ENCODE assay signal across 11 cellular contexts in genomic region chr2:132438650-132439030, GRCh38. TPM values are rescaled to one million over a fixed set of nuclear protein-coding genes. Genes with fewer than 3 reads are reported as not detected.
A peak's percentile ranks its signal among the peaks of the same experiment; 100 is the strongest.
DNase-seq lines count a peak whose midpoint lies in the region; ATAC-seq, FAIRE-seq and TF ChIP-seq lines count a peak whose summit lies in the region.
"Had no signal": no experiment of that assay in that cellular context is flagged by ENCODE, and none has a peak within 500 bp of the region (broad histone marks: within the 10 kb centered on the region; RNA-seq: fewer than 3 reads in every experiment).

No MANE protein-coding gene starts in this region.

- DNase-seq in A549 (ENCODE audit: low read depth in 1 of 2, low spot score in 1 of 2): peak; percentile 82 to 91
- DNase-seq in GOT3 (lab: John Stamatoyannopoulos, UW): peak; percentile 31
- peak; percentile 97 to 98 for DNase-seq in foreskin fibroblast
- DNase-seq in nephron progenitor cell: no peak
- DNase-seq in prostate gland (ENCODE audit: low spot score): no peak
- no peak for DNase-seq in NCI-H774 (lab: John Stamatoyannopoulos, UW)
- no peak for DNase-seq in activated naive CD4-positive, alpha-beta T cell treated with anti-CD3 and anti-CD28 coated beads, Interleukin-2, amount 10 ng/mL, durations not matched to agents 7 days and 5 days
- DNase-seq: left ventricle myocardium superior, RPMI8226 had no signal

- H3K27me3 ChIP-seq in prostate gland (replicated peaks; ENCODE audit: insufficient read depth): no peaks in the 10 kb centered on the region

- H3K4me3 ChIP-seq in A549 (no peak overlapping the region), foreskin fibroblast (ENCODE audit: low read depth in 1 of 2, low read length in 2 of 2) (no peak overlapping the region), prostate gland (no peak overlapping the region)
- H3K4me3 ChIP-seq: skin epidermis had no signal

- peak; percentile 91 for FAIRE-seq in A549 (lab: Jason Lieb, UNC)

- no peaks in the 10 kb centered on the region for H3K36me3 ChIP-seq in prostate gland

- no peak for TF ChIP-seq CTCF in A549 (IDR thresholded peaks at IDR 0.05)
- TF ChIP-seq CTCF in foreskin fibroblast (IDR thresholded peaks at IDR 0.05; ENCODE audit: low read depth, low read length): no peak
- no peak for TF ChIP-seq CTCF in nephron progenitor cell (IDR thresholded peaks at IDR 0.05)
- no peak for TF ChIP-seq CTCF in prostate gland (IDR thresholded peaks at IDR 0.05)

- H3K36me3 Mint-ChIP-seq in nephron progenitor cell (ENCODE audit: low read depth): no peaks in the 10 kb centered on the region
- no peaks in the 10 kb centered on the region for H3K36me3 Mint-ChIP-seq in activated naive CD4-positive, alpha-beta T cell treated with anti-CD3 and anti-CD28 coated beads, Interleukin-2, amount 10 ng/mL, durations not matched to agents 7 days and 5 days

- H3K27ac ChIP-seq in A549 (peak overlapping the region; percentile 65 to 92), prostate gland (no peak overlapping the region)

- WGBS in A549 (ENCODE audit: missing lambda C conversion rate): 4% methylated on average over 4 of the region's 4 CpGs
- WGBS in prostate gland: 61% methylated on average over 4 of the region's 4 CpGs

- TF ChIP-seq EP300 in A549 (IDR thresholded peaks at IDR 0.05): peak; percentile 43 to 63; a peak in 3 of 5 replicates

- CTCF ChIA-PET in A549 (lab: Yijun Ruan, JAX): interaction anchor here (0.8 to 2.3 kb wide), 5 partner anchors 10 to 90 kb away, joined by 3 to 11 read pairs (median 3); no protein-coding TSS in a partner anchor
- CTCF ChIA-PET in activated naive CD4-positive, alpha-beta T cell treated with anti-CD3 and anti-CD28 coated beads, Interleukin-2, amount 10 ng/mL, durations not matched to agents 7 days and 5 days (lab: Charles Lee): no interaction called here

- TF ChIP-seq POLR2A in A549 (IDR thresholded peaks at IDR 0.05; ENCODE audit: low read length) (no peak), prostate gland (IDR thresholded peaks at IDR 0.05) (no peak)

- H3K4me1 ChIP-seq in A549 (peaks cover 49% of the 10 kb centered on the region), prostate gland (replicated peaks) (no peaks in the 10 kb centered on the region)

- H3K4me2 ChIP-seq in A549: peak overlapping the region; percentile 63

- H3K9me3 ChIP-seq in A549 (no peaks in the 10 kb centered on the region), prostate gland (no peaks in the 10 kb centered on the region)

- intact Hi-C loops in prostate gland (cut with DNase I): no loop called here

- H3K9me3 Mint-ChIP-seq in nephron progenitor cell: no peaks in the 10 kb centered on the region
- H3K9me3 Mint-ChIP-seq in activated naive CD4-positive, alpha-beta T cell treated with anti-CD3 and anti-CD28 coated beads, Interleukin-2, amount 10 ng/mL, durations not matched to agents 7 days and 5 days: peaks cover 6% of the 10 kb centered on the region

- no peak overlapping the region for H3K4me3 Mint-ChIP-seq in nephron progenitor cell
- H3K4me3 Mint-ChIP-seq in activated naive CD4-positive, alpha-beta T cell treated with anti-CD3 and anti-CD28 coated beads, Interleukin-2, amount 10 ng/mL, durations not matched to agents 7 days and 5 days: no peak overlapping the region

- peaks cover 36% of the 10 kb centered on the region for H3K4me1 Mint-ChIP-seq in nephron progenitor cell
- no peaks in the 10 kb centered on the region for H3K4me1 Mint-ChIP-seq in activated naive CD4-positive, alpha-beta T cell treated with anti-CD3 and anti-CD28 coated beads, Interleukin-2, amount 10 ng/mL, durations not matched to agents 7 days and 5 days

- POLR2A ChIA-PET in A549 (lab: Yijun Ruan, JAX): interaction anchor here (1.2 kb wide), 1 partner anchor 22 kb away, joined by 8 read pairs; the partner anchor contains the start of gene GPR39

- H3K27me3 Mint-ChIP-seq in nephron progenitor cell (ENCODE audit: low read depth, poor library complexity): peaks cover 4% of the 10 kb centered on the region
- H3K27me3 Mint-ChIP-seq in activated naive CD4-positive, alpha-beta T cell treated with anti-CD3 and anti-CD28 coated beads, Interleukin-2, amount 10 ng/mL, durations not matched to agents 7 days and 5 days: no peaks in the 10 kb centered on the region

- H3K27ac Mint-ChIP-seq in nephron progenitor cell: no peak overlapping the region
- no peak overlapping the region for H3K27ac Mint-ChIP-seq in activated naive CD4-positive, alpha-beta T cell treated with anti-CD3 and anti-CD28 coated beads, Interleukin-2, amount 10 ng/mL, durations not matched to agents 7 days and 5 days

- TF ChIP-seq RAD21 in A549 (conservative IDR thresholded peaks at IDR 0.05 in 1 of 2, IDR thresholded peaks at IDR 0.05 in 1 of 2): peak; percentile 20 to 29; a peak in 4 of 5 replicates

- ATAC-seq in A549: peak; percentile 95 to 98
- ATAC-seq in SK-N-SH treated with all-trans-retinoic acid at 6 μM for 48 hours: peak; percentile 91
- ATAC-seq: left ventricle myocardium superior had no signal

TF ChIP-seq in A549, 52 proteins besides CTCF, POLR2A, EP300 and RAD21 (continues in another document):
- peak; percentile 64 to 71; a peak in 3 of 5 replicates for TF ChIP-seq JUN (IDR thresholded peaks at IDR 0.05)
- peak; percentile 68 for TF ChIP-seq PBX3 (IDR thresholded peaks at IDR 0.05)
- peak; percentile 25; the same call in 1 of the 2 replicates for TF ChIP-seq HOXB13 (CRISPR knock-in tag; IDR thresholded peaks at IDR 0.05; ENCODE audit: low read depth)
- TF ChIP-seq MYC (IDR thresholded peaks at IDR 0.05; ENCODE audit: borderline replicate concordance, low read length): peak; percentile 46; the same call in 1 of the 2 replicates
- TF ChIP-seq TFCP2L1 (CRISPR knock-in tag; IDR thresholded peaks at IDR 0.05): no peak
- TF ChIP-seq FOSL2 (IDR thresholded peaks at IDR 0.05): peak; percentile 87
- peak; percentile 93 for TF ChIP-seq FOSL2 (CRISPR knock-in tag; IDR thresholded peaks at IDR 0.05)
- peak; percentile 77; the same call in 1 of the 2 replicates for TF ChIP-seq GATA3 (IDR thresholded peaks at IDR 0.05; ENCODE audit: borderline replicate concordance)

TF ChIP-seq in SK-N-SH treated with all-trans-retinoic acid at 6 μM for 48 hours, 23 proteins besides CTCF, POLR2A, EP300 and RAD21:
- 0 out of 2 replicates have a peak, but pooled peaks have one; percentile 30 for TF ChIP-seq TOX (CRISPR knock-in tag; IDR thresholded peaks at IDR 0.05; ENCODE audit: borderline replicate concordance)
- TF ChIP-seq ZNF565 (CRISPR knock-in tag; conservative IDR thresholded peaks at IDR 0.05; ENCODE audit: low read depth): no peak
- TF ChIP-seq ZFP3 (CRISPR knock-in tag; IDR thresholded peaks at IDR 0.05): no peak
- no peak for TF ChIP-seq PPARA (CRISPR knock-in tag; IDR thresholded peaks at IDR 0.05; ENCODE audit: borderline replicate concordance)
- TF ChIP-seq ZNF70 (CRISPR knock-in tag; IDR thresholded peaks at IDR 0.05): no peak

RNA-seq across cellular contexts. Expression of gene GPR39, which starts 22.0 kb away (rescaled TPM):
- polyA plus RNA-seq in A549 (2011; rRNA removed): 11.8 and 14.4 TPM in 2 replicates
- polyA plus RNA-seq in A549 (2012; cell fraction: cytosol; rRNA removed): 17.4 and 26.0 TPM in 2 replicates
- 41.1 and 67.7 TPM in 2 replicates for polyA plus RNA-seq in A549 (2012; cell fraction: nucleus; rRNA removed)
- polyA plus RNA-seq in A549 (2017; fragmentation: RNase III; extraction: RNeasy Plus Mini Kit Qiagen cat#74134 plus additional on column Dnase treatment): 11.3 to 13.3 TPM (median 12.1 TPM) in 3 replicates
- 87.3 and 92.5 TPM in 2 replicates for polyA minus RNA-seq in A549 (2011; rRNA and poly(A)+ RNA removed)
- 1 to 10 TPM; 3.6 to 5.3 TPM for total RNA-seq in prostate gland
- total RNA-seq: left ventricle myocardium superior had no signal

Comparison
In these comparisons a context has a peak if more than half of its experiments do, and no peak if none do; other contexts are left out.
1. DNase-seq: peak in A549 (2 of 2), GOT3 (single experiment) and foreskin fibroblast (2 of 2); none in nephron progenitor cell (single experiment), prostate gland (single experiment), NCI-H774 (single experiment) and activated naive CD4-positive, alpha-beta T cell treated with anti-CD3 and anti-CD28 coated beads, Interleukin-2, amount 10 ng/mL, durations not matched to agents 7 days and 5 days (single experiment).
2. H3K27ac ChIP-seq: peak in A549 (2 of 2); none in prostate gland (0 of 2).